Comparison of ENCODE assay signal across 8 cellular contexts in genomic region chr1:53062731-53063591, GRCh38. TPM values are rescaled to one million over a fixed set of nuclear protein-coding genes. Genes with fewer than 3 reads are reported as not detected.
DNase-seq lines count a peak whose midpoint lies in the region; ATAC-seq and TF ChIP-seq lines count a peak whose summit lies in the region.

No MANE protein-coding gene starts in this region.

- no TSS peak for BruUV-seq in mammary epithelial cell (replicated peaks; lab: Mats Ljungman, UMichigan)

- CTCF ChIA-PET in mammary epithelial cell (lab: Charles Lee; ENCODE audit: low non-redundant PET), result no interaction called here

- peak; percentile 70 for ATAC-seq in GM23338

- TF ChIP-seq POLR2A in spleen (IDR thresholded peaks at IDR 0.05), result no peak

- H3K9me3 ChIP-seq in mammary epithelial cell (replicated peaks; ENCODE audit: insufficient read depth, low read length) (no peaks in the 10 kb centered on the region), spleen (no peaks in the 10 kb centered on the region)

- H3K27me3 ChIP-seq in GM23338 (ENCODE audit: insufficient read depth) (peaks cover 65% of the 10 kb centered on the region), mammary epithelial cell (ENCODE audit: insufficient read depth, low read length) (peaks cover 25% of the 10 kb centered on the region), spleen (replicated peaks in 1 of 7) (peaks cover 4 to 62% (median 34%) of the 10 kb centered on the region in 7 donors)

- peak; percentile 65 for DNase-seq in GM23338 (ENCODE audit: low spot score)
- DNase-seq in mammary epithelial cell, result no peak
- DNase-seq in islet precursor cell, result peak; percentile 61
- no peak for DNase-seq in spleen
- no peak for DNase-seq in DMS79 (lab: John Stamatoyannopoulos, UW)
- DNase-seq in kidney glomerular epithelial cell (lab: John Stamatoyannopoulos, UW), result no peak
- DNase-seq in caudate nucleus (lab: John Stamatoyannopoulos, UW), result no peak
- DNase-seq in amniotic stem cell (lab: John Stamatoyannopoulos, UW), result no peak

- H4K20me1 ChIP-seq in GM23338 (replicated peaks; ENCODE audit: insufficient read depth) (no peaks in the 10 kb centered on the region), mammary epithelial cell (ENCODE audit: insufficient read depth, low read length) (no peaks in the 10 kb centered on the region)

- peaks cover 49% of the 10 kb centered on the region for H3K27me3 Mint-ChIP-seq in GM23338 (ENCODE audit: insufficient read depth, low read depth, poor library complexity)

- peak overlapping the region; percentile 85 for H3K4me3 ChIP-seq in GM23338
- no peak overlapping the region for H3K4me3 ChIP-seq in mammary epithelial cell (replicated peaks in 1 of 3; ENCODE audit: insufficient read depth in 1 of 3, low read depth in 2 of 3, low read length in 3 of 3)
- H3K4me3 ChIP-seq in spleen, result peak overlapping the region in 7 of 8 donors; percentile 19 to 62 (median 29)

- H3K36me3 ChIP-seq in GM23338 (ENCODE audit: insufficient read depth) (no peaks in the 10 kb centered on the region), mammary epithelial cell (ENCODE audit: insufficient read depth, low read length) (no peaks in the 10 kb centered on the region), spleen (no peaks in the 10 kb centered on the region)

- no peaks in the 10 kb centered on the region for H3F3A ChIP-seq in GM23338 (replicated peaks; ENCODE audit: low read depth)

- H3K4me1 Mint-ChIP-seq in GM23338, result no peaks in the 10 kb centered on the region; the same call in 2 of the 3 replicates

- H3K27ac ChIP-seq in GM23338 (ENCODE audit: low read depth), result no peak overlapping the region
- no peak overlapping the region for H3K27ac ChIP-seq in mammary epithelial cell (ENCODE audit: insufficient read depth, low read depth, low read length)
- no peak overlapping the region for H3K27ac ChIP-seq in spleen
- no peak overlapping the region for H3K27ac ChIP-seq in caudate nucleus (ENCODE audit: low read depth, low read length)

- H3K9ac ChIP-seq in mammary epithelial cell (ENCODE audit: insufficient read depth, low read length), result no peak overlapping the region

- intact Hi-C loops in mammary epithelial cell (cut with micrococcal nuclease) (no loop called here), spleen (cut with DNase I; ENCODE audit: low total_unique reads) (no loop called here)

- no peaks in the 10 kb centered on the region for H3K9me3 Mint-ChIP-seq in GM23338

- H3K9me2 ChIP-seq in GM23338 (ENCODE audit: insufficient read depth), result no peaks in the 10 kb centered on the region

- dilution Hi-C loops in mammary epithelial cell (cut with HindIII; ENCODE audit: low sequenced_read_pairs), result no loop called here

- peak overlapping the region; percentile 67 for H3K4me3 Mint-ChIP-seq in GM23338

- no peaks in the 10 kb centered on the region for H3K36me3 Mint-ChIP-seq in GM23338 (ENCODE audit: low read depth)

- TF ChIP-seq CTCF in GM23338 (conservative IDR thresholded peaks at IDR 0.05; ENCODE audit: low read depth in 2 of 2), result no peak
- no peak for TF ChIP-seq CTCF in mammary epithelial cell (conservative IDR thresholded peaks at IDR 0.05 in 1 of 2, IDR thresholded peaks at IDR 0.05 in 1 of 2; ENCODE audit: extremely low read depth in 1 of 2, insufficient read depth in 1 of 2, low read depth in 1 of 2, low read length in 2 of 2)
- no peak for TF ChIP-seq CTCF in spleen (IDR thresholded peaks at IDR 0.05 in 8 of 11, conservative IDR thresholded peaks at IDR 0.05 in 3 of 11)

- in situ Hi-C loops in mammary epithelial cell (cut with MboI; ENCODE audit: low sequenced_read_pairs in 2 of 2), result no loop called here

- WGBS in mammary epithelial cell (ENCODE audit: low coverage, missing lambda C conversion rate), result 56% methylated on average over 16 of the region's 58 CpGs
- 13 to 21% (median 16%) methylated on average over 29 to 58 of the region's 58 CpGs for WGBS in spleen, 5 donors

- peaks cover 6% of the 10 kb centered on the region; the same call in 1 of the 2 replicates for H3K4me1 ChIP-seq in GM23338 (ENCODE audit: insufficient read depth)
- H3K4me1 ChIP-seq in mammary epithelial cell (ENCODE audit: insufficient read depth, low read length), result peaks cover 3% of the 10 kb centered on the region
- peaks cover 4 to 22% (median 19%) of the 10 kb centered on the region in 6 donors for H3K4me1 ChIP-seq in spleen

- H3K79me2 ChIP-seq in GM23338 (replicated peaks; ENCODE audit: insufficient read depth), result no peaks in the 10 kb centered on the region
- no peaks in the 10 kb centered on the region for H3K79me2 ChIP-seq in mammary epithelial cell (ENCODE audit: insufficient read depth, low read length)

- H3K4me2 ChIP-seq in GM23338 (peak overlapping the region; percentile 95), mammary epithelial cell (ENCODE audit: insufficient read depth, low read depth, low read length) (peak overlapping the region; percentile 27)

- H2AFZ ChIP-seq in GM23338 (peak overlapping the region; percentile 100), mammary epithelial cell (ENCODE audit: low read depth, low read length) (no peak overlapping the region)

- no peak overlapping the region for H3K27ac Mint-ChIP-seq in GM23338

TF ChIP-seq in GM23338, 12 proteins besides CTCF, POLR2A, EP300 and RAD21:
- TF ChIP-seq EZH2 (IDR thresholded peaks at IDR 0.05; ENCODE audit: low read depth, unreplicated experiment) (peak; percentile 21), CREB1 (CRISPR knock-in tag; IDR thresholded peaks at IDR 0.05; ENCODE audit: low read depth) (no peak), EZH2phosphoT487 (IDR thresholded peaks at IDR 0.05; ENCODE audit: unreplicated experiment) (no peak)
- TF ChIP-seq, protein P1, sequence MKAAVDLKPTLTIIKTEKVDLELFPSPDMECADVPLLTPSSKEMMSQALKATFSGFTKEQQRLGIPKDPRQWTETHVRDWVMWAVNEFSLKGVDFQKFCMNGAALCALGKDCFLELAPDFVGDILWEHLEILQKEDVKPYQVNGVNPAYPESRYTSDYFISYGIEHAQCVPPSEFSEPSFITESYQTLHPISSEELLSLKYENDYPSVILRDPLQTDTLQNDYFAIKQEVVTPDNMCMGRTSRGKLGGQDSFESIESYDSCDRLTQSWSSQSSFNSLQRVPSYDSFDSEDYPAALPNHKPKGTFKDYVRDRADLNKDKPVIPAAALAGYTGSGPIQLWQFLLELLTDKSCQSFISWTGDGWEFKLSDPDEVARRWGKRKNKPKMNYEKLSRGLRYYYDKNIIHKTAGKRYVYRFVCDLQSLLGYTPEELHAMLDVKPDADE (IDR thresholded peaks at IDR 0.05), result no peak
TF ChIP-seq in GM23338: peak in this region for 1.

RNA-seq across cellular contexts. Expression of gene PODN, which starts 0.9 kb away (rescaled TPM):
- 0.24 and 1.0 TPM in 2 replicates for total RNA-seq in GM23338 (2014; rRNA removed; shearing (Covaris generic))
- polyA plus RNA-seq in GM23338 (2016; fragmentation: Nextera tagmentation; extraction: Ambion mirVana) (0.16 TPM in 1 of 2 replicates, not detected in the other), mammary epithelial cell (not detected), spleen (1 to 10 TPM in 2 of 3 donors, under 1 TPM in 1; 0.67 to 3.8 (median 2.6) TPM)
- total RNA-seq in mammary epithelial cell (not detected), spleen (1 to 10 TPM in 6 of 7 donors, under 1 TPM in 1; 0.64 to 3.8 (median 1.4) TPM)
- polyA minus RNA-seq in mammary epithelial cell, result not detected

Comparison
In these comparisons a context has a peak if more than half of its experiments do, and no peak if none do; other contexts are left out.
1. DNase-seq: peak in GM23338 (single experiment) and islet precursor cell (single experiment); none in mammary epithelial cell (single experiment), spleen (single experiment), DMS79 (single experiment), kidney glomerular epithelial cell (single experiment), caudate nucleus (0 of 61) and amniotic stem cell (single experiment).
2. H3K4me3 ChIP-seq: peak in GM23338 (single experiment) and spleen (7 of 8); none in mammary epithelial cell (0 of 3).